Comparison of ENCODE assay signal across 28 cellular contexts in the genomic region with DNA sequence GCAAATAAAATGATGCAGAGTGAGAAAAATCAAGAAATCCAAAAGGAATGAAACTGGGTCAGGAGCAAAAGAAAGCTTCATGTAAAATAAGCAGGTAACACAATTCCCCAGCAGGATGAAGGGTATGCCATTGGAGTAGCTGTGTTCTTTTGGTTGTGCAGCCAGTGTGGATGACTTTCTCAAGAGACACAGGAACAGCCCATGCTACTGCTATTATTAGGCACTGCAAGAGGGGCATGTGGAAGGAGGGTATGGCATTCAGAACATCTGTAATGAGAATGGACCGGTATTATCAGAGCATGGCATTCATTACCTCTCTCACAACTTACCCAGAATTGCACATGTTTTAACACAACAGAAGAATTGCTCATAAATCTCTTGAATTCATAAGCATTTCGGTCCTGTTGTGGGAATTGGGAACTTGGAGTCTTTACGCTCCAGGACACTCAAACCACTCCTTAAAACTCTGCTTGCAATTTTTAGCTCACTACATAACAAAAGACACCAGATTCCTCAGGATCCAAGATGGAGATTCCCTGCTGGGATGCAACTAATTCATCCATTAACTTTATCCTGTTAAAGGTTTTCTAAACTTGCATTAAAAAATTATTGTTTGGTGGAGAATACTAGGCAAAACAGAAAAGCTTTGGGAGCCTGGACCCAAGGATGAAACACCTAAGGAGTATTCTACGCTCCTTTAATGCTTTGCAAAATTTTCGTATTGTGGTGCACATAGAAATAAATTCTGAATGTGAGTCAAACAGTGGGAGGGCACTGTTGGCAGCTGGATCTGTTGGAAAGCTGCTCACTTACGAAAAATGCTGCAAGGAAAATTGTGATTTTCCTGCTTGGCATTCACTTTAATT. TPM values are rescaled to one million over a fixed set of nuclear protein-coding genes. Genes with fewer than 3 reads are reported as not detected.
A peak's percentile ranks its signal among the peaks of the same experiment; 100 is the strongest.
DNase-seq lines count a peak whose midpoint lies in the region; ATAC-seq and TF ChIP-seq lines count a peak whose summit lies in the region.
"Had no signal": no experiment of that assay in that cellular context is flagged by ENCODE, and none has a peak within 500 bp of the region (broad histone marks: within the 10 kb centered on the region; RNA-seq: fewer than 3 reads in every experiment).

No MANE protein-coding gene starts in this region.

- H3K36me3 ChIP-seq in GM23338 (ENCODE audit: insufficient read depth), result no peaks in the 10 kb centered on the region
- H3K36me3 ChIP-seq in SK-N-MC (ENCODE audit: insufficient read depth, low read length), result no peaks in the 10 kb centered on the region
- no peaks in the 10 kb centered on the region for H3K36me3 ChIP-seq in neuron (ENCODE audit: insufficient read depth, low read length)
- H3K36me3 ChIP-seq: esophagus squamous epithelium, lower lobe of right lung, tibial nerve had no signal

- no peaks in the 10 kb centered on the region for H3K27me3 ChIP-seq in GM23338 (ENCODE audit: insufficient read depth)
- H3K27me3 ChIP-seq in neuron (ENCODE audit: insufficient read depth, low read length), result no peaks in the 10 kb centered on the region
- no peaks in the 10 kb centered on the region for H3K27me3 ChIP-seq in CD4-positive, alpha-beta T cell (ENCODE audit: control insufficient read depth, insufficient read depth, low read length)
- H3K27me3 ChIP-seq: esophagus squamous epithelium, tibial nerve had no signal

- H3K27ac ChIP-seq in GM23338 (ENCODE audit: low read depth) (peak overlapping the region; percentile 94), SK-N-MC (peak overlapping the region; percentile 43; the same call in 1 of the 2 replicates)
- H3K27ac ChIP-seq in CD4-positive, alpha-beta T cell (ENCODE audit: low read depth, low read length), result no peak overlapping the region
- H3K27ac ChIP-seq: coronary artery, esophagus squamous epithelium, lower lobe of right lung, tibial nerve had no signal

- no peak overlapping the region for H2AFZ ChIP-seq in GM23338
- H2AFZ ChIP-seq in neuron (ENCODE audit: low read depth, low read length), result peak overlapping the region; percentile 38

- intact Hi-C loops in CD4-positive, alpha-beta T cell (cut with DNase I, micrococcal nuclease), result no loop called here

- no peak overlapping the region for H3K9ac ChIP-seq in SK-N-MC (ENCODE audit: insufficient read length)
- H3K9ac ChIP-seq: SK-N-SH had no signal

- H3K4me3 Mint-ChIP-seq in GM23338, result peak overlapping the region; percentile 25
- H3K4me3 Mint-ChIP-seq in CD4-positive, alpha-beta T cell, result no peak overlapping the region
- H3K4me3 Mint-ChIP-seq: activated CD4-positive, alpha-beta T cell treated with anti-CD3 and anti-CD28 coated beads for 36 hours; activated T-cell treated with anti-CD3 and anti-CD28 coated beads, Interleukin-2, amount 50 U/mL, for 72 hours; CD8-positive, alpha-beta T cell; nephron progenitor cell; stimulated activated naive CD8-positive, alpha-beta T cell treated with anti-CD3 and anti-CD28 coated beads, Interleukin-15, Interleukin-2, amounts not matched to agents 100 ng/mL and 50 ng/mL, for 24 hours; T-helper 17 cell had no signal

- peak overlapping the region; percentile 87 for H3K27ac Mint-ChIP-seq in GM23338
- H3K27ac Mint-ChIP-seq in CD4-positive, alpha-beta T cell, result no peak overlapping the region
- H3K27ac Mint-ChIP-seq: activated CD4-positive, alpha-beta T cell treated with anti-CD3 and anti-CD28 coated beads for 36 hours; activated T-cell treated with anti-CD3 and anti-CD28 coated beads, Interleukin-2, amount 50 U/mL, for 72 hours; CD8-positive, alpha-beta T cell; nephron progenitor cell; stimulated activated naive CD8-positive, alpha-beta T cell treated with anti-CD3 and anti-CD28 coated beads, Interleukin-15, Interleukin-2, amounts not matched to agents 100 ng/mL and 50 ng/mL, for 24 hours; T-helper 17 cell had no signal

- H3K4me2 ChIP-seq in GM23338, result peak overlapping the region; percentile 39
- H3K4me2 ChIP-seq: SK-N-SH had no signal

- H3K9me3 ChIP-seq in SK-N-MC (ENCODE audit: low read depth, low read length) (no peaks in the 10 kb centered on the region), neuron (ENCODE audit: low read length) (no peaks in the 10 kb centered on the region)
- no peaks in the 10 kb centered on the region for H3K9me3 ChIP-seq in CD4-positive, alpha-beta T cell (ENCODE audit: control insufficient read depth, low read length)
- H3K9me3 ChIP-seq: esophagus squamous epithelium, lower lobe of right lung, SK-N-SH, tibial nerve had no signal

- peaks cover 2% of the 10 kb centered on the region for H3K27me3 Mint-ChIP-seq in GM23338 (ENCODE audit: insufficient read depth, low read depth, poor library complexity)
- H3K27me3 Mint-ChIP-seq in CD4-positive, alpha-beta T cell, result peaks cover 20% of the 10 kb centered on the region

- POLR2A ChIA-PET in CD4-positive, alpha-beta T cell (lab: Charles Lee), result no interaction called here

- no peaks in the 10 kb centered on the region; the same call in 2 of the 3 replicates for H3K9me3 Mint-ChIP-seq in GM23338
- H3K9me3 Mint-ChIP-seq in CD4-positive, alpha-beta T cell, result no peaks in the 10 kb centered on the region
- H3K9me3 Mint-ChIP-seq: activated T-cell treated with anti-CD3 and anti-CD28 coated beads, Interleukin-2, amount 50 U/mL, for 72 hours; CD8-positive, alpha-beta T cell; nephron progenitor cell; stimulated activated naive CD8-positive, alpha-beta T cell treated with anti-CD3 and anti-CD28 coated beads, Interleukin-15, Interleukin-2, amounts not matched to agents 100 ng/mL and 50 ng/mL, for 24 hours had no signal

- ATAC-seq in GM23338 (peak; percentile 89), GM21737 (IDR thresholded peaks at IDR 0.05; ENCODE audit: unreplicated experiment) (no peak)
- ATAC-seq in CD4-positive, alpha-beta T cell (ENCODE audit: poor library complexity), result no peak
- ATAC-seq: activated CD4-positive, alpha-beta T cell treated with anti-CD3 and anti-CD28 coated beads for 36 hours; activated T-cell treated with anti-CD3 and anti-CD28 coated beads, Interleukin-2, amount 50 U/mL, for 72 hours; CD8-positive, alpha-beta T cell; K562; lower lobe of right lung; T-helper 17 cell had no signal

- peaks cover 49% of the 10 kb centered on the region for H3K4me1 Mint-ChIP-seq in GM23338
- no peaks in the 10 kb centered on the region for H3K4me1 Mint-ChIP-seq in CD4-positive, alpha-beta T cell (ENCODE audit: low read depth)
- H3K4me1 Mint-ChIP-seq: activated CD4-positive, alpha-beta T cell treated with anti-CD3 and anti-CD28 coated beads for 36 hours; T-helper 17 cell had no signal

- H3K36me3 Mint-ChIP-seq in GM23338 (ENCODE audit: low read depth), result peaks cover 3% of the 10 kb centered on the region; the same call in 1 of the 3 replicates
- H3K36me3 Mint-ChIP-seq in CD4-positive, alpha-beta T cell (ENCODE audit: low read depth), result no peaks in the 10 kb centered on the region
- H3K36me3 Mint-ChIP-seq: CD8-positive, alpha-beta T cell had no signal

- H3K4me3 ChIP-seq in GM23338 (peak overlapping the region; percentile 20), SK-N-MC (peak overlapping the region; percentile 64), neuron (ENCODE audit: low read length) (peak overlapping the region; percentile 18)
- H3K4me3 ChIP-seq: coronary artery, esophagus squamous epithelium, K562, lower lobe of right lung, tibial nerve had no signal

- no peaks in the 10 kb centered on the region for H3K79me2 ChIP-seq in GM23338 (replicated peaks; ENCODE audit: insufficient read depth)

- H4K20me1 ChIP-seq in GM23338 (replicated peaks; ENCODE audit: insufficient read depth), result no peaks in the 10 kb centered on the region

- peaks cover 32% of the 10 kb centered on the region for H3K4me1 ChIP-seq in GM23338 (ENCODE audit: insufficient read depth)
- H3K4me1 ChIP-seq in neuron (ENCODE audit: insufficient read depth, low read length), result peaks cover 12% of the 10 kb centered on the region
- H3K4me1 ChIP-seq: esophagus squamous epithelium, lower lobe of right lung, tibial nerve had no signal

- TF ChIP-seq CTCF in GM23338 (conservative IDR thresholded peaks at IDR 0.05; ENCODE audit: low read depth in 2 of 2), result no peak
- no peak for TF ChIP-seq CTCF in CD4-positive, alpha-beta T cell (IDR thresholded peaks at IDR 0.05)

- CTCF ChIA-PET in CD4-positive, alpha-beta T cell (lab: Charles Lee), result no interaction called here

- no peaks in the 10 kb centered on the region for H3F3A ChIP-seq in GM23338 (replicated peaks; ENCODE audit: low read depth)

- 0 out of 2 replicates have a peak, but pooled peaks cover 10% of the 10 kb centered on the region for H3K9me2 ChIP-seq in GM23338 (ENCODE audit: insufficient read depth)
- H3K9me2 ChIP-seq: SK-N-SH had no signal

- peak; percentile 85 for DNase-seq in GM23338 (ENCODE audit: low spot score)
- DNase-seq in SK-N-MC (ENCODE audit: low read depth, low spot score), result no peak
- DNase-seq in iPS DF 19.7 (ENCODE audit: low read depth, low spot score), result peak; percentile 56
- DNase-seq in CD4-positive, alpha-beta T cell, result no peak
- no peak for DNase-seq in activated T-cell treated with anti-CD3 and anti-CD28 coated beads, Interleukin-2, amount 50 U/mL, for 1 hour
- DNase-seq: activated CD4-positive, alpha-beta T cell treated with anti-CD3 and anti-CD28 coated beads for 36 hours; activated naive CD4-positive, alpha-beta T cell treated with Interleukin-2 at 50 U/mL for 16 hours; activated T-cell treated with anti-CD3 and anti-CD28 coated beads, Interleukin-2, amount 50 U/mL, for 72 hours; amniotic stem cell; CD8-positive, alpha-beta T cell; esophagus squamous epithelium; GOT3; islet precursor cell; lower lobe of right lung; NCI-H1105 treated with DMSO at 0.1 percent for 48 hours; NCI-H2029 treated with DMSO at 0.1 percent for 48 hours; NCI-H226; NCI-H748 treated with DMSO at 0.1 percent for 48 hours; nephron progenitor cell; SK-N-SH; stimulated activated CD4-positive, alpha-beta T cell treated with anti-CD3 and anti-CD28 coated beads, Interleukin-15, amount 100 ng/mL, for 24 hours; T-helper 17 cell had no signal

TF ChIP-seq in GM23338, 12 proteins besides CTCF, POLR2A, EP300 and RAD21:
- TF ChIP-seq EZH2phosphoT487 (IDR thresholded peaks at IDR 0.05; ENCODE audit: unreplicated experiment) (no peak), ZNF114 (CRISPR knock-in tag; IDR thresholded peaks at IDR 0.05) (no peak), NANOG (IDR thresholded peaks at IDR 0.05; ENCODE audit: borderline replicate concordance) (no peak), CREB1 (CRISPR knock-in tag; IDR thresholded peaks at IDR 0.05; ENCODE audit: low read depth) (no peak), POLR2AphosphoS5 (IDR thresholded peaks at IDR 0.05; ENCODE audit: low read depth) (no peak)

RNA-seq across cellular contexts. Expression of a gene that starts 34.7 kb away (rescaled TPM):
- 18.5 and 35.6 TPM in 2 replicates for total RNA-seq in GM23338 (2014; rRNA removed; shearing (Covaris generic))
- polyA plus RNA-seq in GM23338 (2016; fragmentation: Nextera tagmentation; extraction: Ambion mirVana), result 13.4 and 15.7 TPM in 2 replicates
- 1 to 10 TPM; 4.9 to 6.5 TPM for total RNA-seq in CD4-positive, alpha-beta T cell

Comparison
In these comparisons a context has a peak if more than half of its experiments do, and no peak if none do; other contexts are left out.
1. DNase-seq: peak in GM23338 (single experiment) and iPS DF 19.7 (single experiment); none in SK-N-MC (single experiment), CD4-positive, alpha-beta T cell (0 of 10) and activated T-cell treated with anti-CD3 and anti-CD28 coated beads, Interleukin-2, amount 50 U/mL, for 1 hour (single experiment).
2. Peak in every context shown above with its lines, with median percentiles within 50 percentile points of each other: H3K4me3 ChIP-seq.